In the genomic region with DNA sequence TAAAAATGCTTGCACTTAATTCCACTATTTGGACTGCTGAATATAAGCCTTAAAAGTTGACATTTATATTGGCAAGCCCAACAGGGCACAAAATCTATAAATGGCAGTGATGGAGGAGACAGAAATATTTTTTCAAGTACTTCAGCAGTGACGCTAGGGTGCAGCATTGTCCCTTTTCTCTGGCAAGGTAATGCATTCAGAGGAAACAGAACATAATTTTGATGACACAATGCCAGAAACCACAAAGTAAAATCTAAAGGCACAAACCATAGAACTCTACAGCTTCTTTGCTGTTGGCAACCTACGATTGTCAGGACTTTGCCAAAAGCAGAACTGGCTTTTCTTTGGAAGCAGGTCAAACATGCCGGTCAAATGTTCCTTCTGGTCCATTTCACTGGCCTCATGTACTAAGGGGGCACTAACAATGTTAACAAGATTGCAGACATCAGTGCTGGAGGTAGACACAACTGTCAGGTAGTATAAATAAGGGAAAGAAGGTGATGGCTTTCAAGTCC, we compare ENCODE assay signal across 8 cellular contexts. TPM values are rescaled to one million over a fixed set of nuclear protein-coding genes. Genes with fewer than 3 reads are reported as not detected.
A peak's percentile ranks its signal among the peaks of the same experiment; 100 is the strongest.
DNase-seq lines count a peak whose midpoint lies in the region; ATAC-seq and TF ChIP-seq lines count a peak whose summit lies in the region.

No MANE protein-coding gene starts in this region.

- H3K4me3 ChIP-seq in BE2C (ENCODE audit: low read depth, low read length) (no peak overlapping the region), mesendoderm (ENCODE audit: low read length) (no peak overlapping the region)

- H3K27ac ChIP-seq in mesendoderm (ENCODE audit: low read depth, low read length): no peak overlapping the region

- no peak overlapping the region for H3K23ac ChIP-seq in mesendoderm (ENCODE audit: low read length)

- no peak overlapping the region for H3K18ac ChIP-seq in mesendoderm (ENCODE audit: low read length)

- H2BK5ac ChIP-seq in mesendoderm (ENCODE audit: low read length): no peak overlapping the region

- H3K9ac ChIP-seq in mesendoderm (ENCODE audit: low read length): no peak overlapping the region

- peaks cover 20% of the 10 kb centered on the region for H3K4me1 ChIP-seq in BE2C
- no peaks in the 10 kb centered on the region for H3K4me1 ChIP-seq in mesendoderm (ENCODE audit: control insufficient read depth, low read depth, low read length)

- DNase-seq in BE2C (peak; percentile 85), NCI-H82 (lab: John Stamatoyannopoulos, UW) (peak; percentile 81), mesendoderm (peak; percentile 57)
- peak; percentile 76 to 80 for DNase-seq in activated CD4-positive, alpha-beta T cell treated with anti-CD3 and anti-CD28 coated beads, Interleukin-2, amount 50 U/mL, for 48 hours
- DNase-seq in effector CD4-positive, alpha-beta T cell: peak; percentile 67
- peak; percentile 50 to 56 for DNase-seq in stimulated activated CD8-positive, alpha-beta memory T cell treated with anti-CD3 and anti-CD28 coated beads, Interleukin-2, amount 100 ng/mL, for 48 hours (ENCODE audit: low read depth in 2 of 2)

- H3K27me3 ChIP-seq in BE2C: no peaks in the 10 kb centered on the region
- H3K27me3 ChIP-seq in mesendoderm (ENCODE audit: insufficient read depth, low read length, poor library complexity): no peaks in the 10 kb centered on the region

- H3K36me3 ChIP-seq in BE2C (peaks cover 20% of the 10 kb centered on the region), mesendoderm (ENCODE audit: control insufficient read depth, insufficient read depth, low read length) (no peaks in the 10 kb centered on the region)

- WGBS in mesendoderm (ENCODE audit: extremely low coverage, insufficient coverage, low lambda C conversion rate): no CpG with 5 or more reads among the region's 3 CpGs

- no peak overlapping the region for H2BK120ac ChIP-seq in mesendoderm (ENCODE audit: low read depth, low read length)

- TF ChIP-seq CTCF in BE2C (IDR thresholded peaks at IDR 0.05; ENCODE audit: low read depth, low read length): peak; percentile 88

- H3K79me2 ChIP-seq in mesendoderm (ENCODE audit: control insufficient read depth, insufficient read depth, low read length): no peaks in the 10 kb centered on the region

- H3K56ac ChIP-seq in mesendoderm (ENCODE audit: low read length): no peak overlapping the region

- H2AK5ac ChIP-seq in mesendoderm (ENCODE audit: low read length): no peak overlapping the region

- H3K9me3 ChIP-seq in BE2C: no peaks in the 10 kb centered on the region

- no peaks in the 10 kb centered on the region for H3K79me1 ChIP-seq in mesendoderm (ENCODE audit: low read length)

- H4K8ac ChIP-seq in mesendoderm (ENCODE audit: low read depth, low read length): no peak overlapping the region

- H3K4me2 ChIP-seq in mesendoderm (ENCODE audit: low read length): no peak overlapping the region

- H3K4ac ChIP-seq in mesendoderm (ENCODE audit: low read depth, low read length): no peak overlapping the region

- ATAC-seq in GM19035 (IDR thresholded peaks at IDR 0.05; ENCODE audit: unreplicated experiment) (peak; percentile 60), HG03439 (IDR thresholded peaks at IDR 0.05; ENCODE audit: unreplicated experiment) (peak; percentile 63)

- H4K5ac ChIP-seq in mesendoderm (ENCODE audit: low read length): no peak overlapping the region

- no peak overlapping the region for H2BK15ac ChIP-seq in mesendoderm (replicated peaks; ENCODE audit: low read depth)

RNA-seq across cellular contexts. Expression of a gene that starts 30.9 kb away (rescaled TPM):
- polyA plus RNA-seq in BE2C (2012; ENCODE audit: insufficient read depth, insufficient read length, low read depth): 30.4 TPM
- 102 TPM for polyA plus RNA-seq in mesendoderm (2013, experiment 1 of 2)
- 100 TPM for polyA plus RNA-seq in mesendoderm (2013, experiment 2 of 2)
